1 cellular context compared by ENCODE assay signal in the genomic region with DNA sequence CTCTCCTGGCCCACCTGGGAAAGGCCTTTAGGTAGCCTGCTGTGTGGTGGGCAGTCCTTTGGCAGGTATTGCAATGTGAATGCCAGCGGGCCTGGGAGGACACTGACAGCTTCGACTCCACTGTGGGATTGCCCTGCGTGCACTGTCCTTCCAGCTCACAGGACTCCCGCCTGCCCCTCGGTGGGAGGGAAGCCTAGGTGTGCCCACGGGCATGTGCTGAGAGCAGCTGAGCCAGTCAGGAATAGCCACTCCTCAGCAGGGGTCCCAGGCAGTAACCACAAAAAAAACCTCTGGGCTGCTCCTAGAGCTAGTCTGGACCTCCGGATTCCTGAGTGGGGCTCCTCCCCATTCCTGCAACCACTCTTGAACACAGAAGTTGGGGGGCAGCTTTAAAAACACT.
A peak's percentile ranks its signal among the peaks of the same experiment; 100 is the strongest.
TF ChIP-seq lines count a peak whose summit lies in the region.

No MANE protein-coding gene starts in this region.

TF ChIP-seq in H1, 55 proteins besides CTCF, POLR2A, EP300 and RAD21:
- TF ChIP-seq SAP30 (IDR thresholded peaks at IDR 0.05; ENCODE audit: insufficient read depth, insufficient replicate concordance, low read length): no peak
- TF ChIP-seq CTBP2 (IDR thresholded peaks at IDR 0.05; ENCODE audit: borderline replicate concordance, insufficient read depth, insufficient read length, low read length): no peak
- no peak for TF ChIP-seq TAF1 (IDR thresholded peaks at IDR 0.05; ENCODE audit: low read depth, low read length)
- TF ChIP-seq HDAC2 (IDR thresholded peaks at IDR 0.05; ENCODE audit: borderline replicate concordance in 1 of 2, low read depth in 2 of 2, low read length in 2 of 2): no peak
- TF ChIP-seq, protein P1, sequence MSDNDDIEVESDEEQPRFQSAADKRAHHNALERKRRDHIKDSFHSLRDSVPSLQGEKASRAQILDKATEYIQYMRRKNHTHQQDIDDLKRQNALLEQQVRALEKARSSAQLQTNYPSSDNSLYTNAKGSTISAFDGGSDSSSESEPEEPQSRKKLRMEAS (IDR thresholded peaks at IDR 0.05): peak; percentile 43; the same call in 1 of the 2 replicates
- TF ChIP-seq POU5F1 (IDR thresholded peaks at IDR 0.05; ENCODE audit: low read depth, low read length): no peak
- no peak for TF ChIP-seq SIX5 (IDR thresholded peaks at IDR 0.05; ENCODE audit: low read depth, low read length)
- TF ChIP-seq, protein P2, sequence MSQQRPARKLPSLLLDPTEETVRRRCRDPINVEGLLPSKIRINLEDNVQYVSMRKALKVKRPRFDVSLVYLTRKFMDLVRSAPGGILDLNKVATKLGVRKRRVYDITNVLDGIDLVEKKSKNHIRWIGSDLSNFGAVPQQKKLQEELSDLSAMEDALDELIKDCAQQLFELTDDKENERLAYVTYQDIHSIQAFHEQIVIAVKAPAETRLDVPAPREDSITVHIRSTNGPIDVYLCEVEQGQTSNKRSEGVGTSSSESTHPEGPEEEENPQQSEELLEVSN (IDR thresholded peaks at IDR 0.05): peak; percentile 49; the same call in 1 of the 2 replicates
- no peak for TF ChIP-seq TEAD4 (IDR thresholded peaks at IDR 0.05; ENCODE audit: low read depth, low read length)
